Comparison of ENCODE assay signal across 18 cellular contexts in genomic region chr7:1423266-1423811, GRCh38. TPM values are rescaled to one million over a fixed set of nuclear protein-coding genes. Genes with fewer than 3 reads are reported as not detected.
A peak's percentile ranks its signal among the peaks of the same experiment; 100 is the strongest.
DNase-seq lines count a peak whose midpoint lies in the region; FAIRE-seq and TF ChIP-seq lines count a peak whose summit lies in the region.
"Had no signal": no experiment of that assay in that cellular context is flagged by ENCODE, and none has a peak within 500 bp of the region (broad histone marks: within the 10 kb centered on the region; RNA-seq: fewer than 3 reads in every experiment).

No MANE protein-coding gene starts in this region.

- H3K27ac ChIP-seq in BLaER1 (no peak overlapping the region), HEK293 (ENCODE audit: extremely low read depth, low read depth, low read length) (no peak overlapping the region), astrocyte (ENCODE audit: low read depth, low read length) (no peak overlapping the region), endothelial cell of umbilical vein (ENCODE audit: insufficient read depth, low read depth, low read length) (no peak overlapping the region)
- H3K27ac ChIP-seq: GM23248 had no signal

- no peak overlapping the region for H3K4me3 ChIP-seq in BLaER1
- no peak overlapping the region for H3K4me3 ChIP-seq in HEK293 (ENCODE audit: low read depth, low read length)
- H3K4me3 ChIP-seq in astrocyte (ENCODE audit: insufficient read depth, low read depth, low read length): no peak overlapping the region
- no peak overlapping the region for H3K4me3 ChIP-seq in endothelial cell of umbilical vein (replicated peaks in 1 of 3; ENCODE audit: insufficient read depth in 1 of 3, low read depth in 1 of 3, low read length in 3 of 3)
- H3K4me3 ChIP-seq: GM23248 had no signal

- in situ Hi-C loops in GM13977 (cut with MboI; ENCODE audit: low pct_unique_long_range_greater_than_20kb, low sequenced_read_pairs, unreplicated experiment): loop anchor here (25.0 kb wide), 1 partner anchor 186 kb away; the partner anchor contains the start of gene UNCX

- H3K36me3 ChIP-seq in BLaER1 (no peaks in the 10 kb centered on the region), HEK293 (ENCODE audit: control insufficient read depth in 2 of 2, insufficient read depth in 1 of 2, low read length in 2 of 2) (no peaks in the 10 kb centered on the region), astrocyte (ENCODE audit: insufficient read depth, low read length) (no peaks in the 10 kb centered on the region), endothelial cell of umbilical vein (ENCODE audit: control insufficient read depth in 2 of 2, extremely low read depth in 1 of 2, insufficient read depth in 2 of 2, low read length in 2 of 2) (no peaks in the 10 kb centered on the region)

- H3K9ac ChIP-seq in BLaER1 (no peak overlapping the region; the same call in 1 of the 2 replicates), astrocyte (ENCODE audit: low read length) (no peak overlapping the region), endothelial cell of umbilical vein (replicated peaks; ENCODE audit: extremely low read depth, insufficient read depth, low read length) (no peak overlapping the region)
- H3K9ac ChIP-seq: GM23248 had no signal

- BruUV-seq in endothelial cell of umbilical vein (replicated peaks; lab: Mats Ljungman, UMichigan): no TSS peak

- no peaks in the 10 kb centered on the region for H3K4me1 Mint-ChIP-seq in astrocyte (ENCODE audit: low read depth, unreplicated experiment)
- H3K4me1 Mint-ChIP-seq: B cell had no signal

- H4K20me1 ChIP-seq in BLaER1 (no peaks in the 10 kb centered on the region), astrocyte (ENCODE audit: insufficient read depth, low read length) (no peaks in the 10 kb centered on the region), endothelial cell of umbilical vein (replicated peaks; ENCODE audit: control insufficient read depth, extremely low read depth, insufficient read depth, low read length) (no peaks in the 10 kb centered on the region)

- H3K4me3 Mint-ChIP-seq in astrocyte (ENCODE audit: unreplicated experiment): no peak overlapping the region
- H3K4me3 Mint-ChIP-seq: B cell; CD8-positive, alpha-beta T cell had no signal

- intact Hi-C loops in endothelial cell of umbilical vein (cut with micrococcal nuclease): loop anchor here (2.0 kb wide), 1 partner anchor 35 kb away; the partner anchor contains the start of gene MICALL2

- peak overlapping the region; percentile 53 for H3K27ac Mint-ChIP-seq in astrocyte (ENCODE audit: unreplicated experiment)
- H3K27ac Mint-ChIP-seq: B cell; CD8-positive, alpha-beta T cell had no signal

- no peaks in the 10 kb centered on the region for H3K9me3 ChIP-seq in BLaER1
- H3K9me3 ChIP-seq in HEK293 (ENCODE audit: control insufficient read depth, insufficient read depth, low read depth, low read length): no peaks in the 10 kb centered on the region
- no peaks in the 10 kb centered on the region for H3K9me3 ChIP-seq in astrocyte (ENCODE audit: insufficient read depth, low read depth, low read length)
- no peaks in the 10 kb centered on the region for H3K9me3 ChIP-seq in endothelial cell of umbilical vein (replicated peaks; ENCODE audit: control insufficient read depth, insufficient read depth, low read length)

- peaks cover 6% of the 10 kb centered on the region; the same call in 1 of the 2 replicates for H3K27me3 ChIP-seq in BLaER1
- H3K27me3 ChIP-seq in astrocyte (ENCODE audit: insufficient read depth, low read length): peaks cover 6% of the 10 kb centered on the region
- peaks cover 6% of the 10 kb centered on the region in 2 experiments for H3K27me3 ChIP-seq in endothelial cell of umbilical vein (ENCODE audit: control insufficient read depth in 2 of 2, insufficient read depth in 2 of 2, low read length in 2 of 2)

- DNase-seq in astrocyte (ENCODE audit: low read depth): no peak
- no peak for DNase-seq in endothelial cell of umbilical vein (ENCODE audit: low read depth, low spot score)
- DNase-seq in kidney glomerular epithelial cell (lab: John Stamatoyannopoulos, UW): no peak
- no peak for DNase-seq in GM13977 (ENCODE audit: low spot score)
- no peak for DNase-seq in 8988T
- DNase-seq in cerebellum (ENCODE audit: low spot score): no peak
- DNase-seq: CD8-positive, alpha-beta T cell; EL had no signal

- peaks cover 29% of the 10 kb centered on the region for H3K27me3 Mint-ChIP-seq in astrocyte (ENCODE audit: low read depth, unreplicated experiment)

- dilution Hi-C loops in endothelial cell of umbilical vein (cut with MboI; ENCODE audit: extremely low pct_ligation_motif_present, low sequenced_read_pairs): no loop called here

- FAIRE-seq in astrocyte (lab: Jason Lieb, UNC) (no peak), endothelial cell of umbilical vein (lab: Jason Lieb, UNC) (no peak)
- FAIRE-seq: A204.1, D721Med, G401.6, GM12891, GM19239 had no signal

- no peaks in the 10 kb centered on the region for H3K36me3 Mint-ChIP-seq in astrocyte (ENCODE audit: low read depth, unreplicated experiment)
- H3K36me3 Mint-ChIP-seq: CD14-positive monocyte; CD8-positive, alpha-beta T cell had no signal

- no peaks in the 10 kb centered on the region for H3K9me1 ChIP-seq in endothelial cell of umbilical vein (replicated peaks; ENCODE audit: control insufficient read depth, extremely low read depth, insufficient read depth, low read length)

- peaks cover 23% of the 10 kb centered on the region for H3K4me1 ChIP-seq in BLaER1
- H3K4me1 ChIP-seq in HEK293 (ENCODE audit: control insufficient read depth, insufficient read depth, low read length): no peaks in the 10 kb centered on the region; the same call in 1 of the 2 replicates
- H3K4me1 ChIP-seq in astrocyte (ENCODE audit: insufficient read depth, low read length): peaks cover 3% of the 10 kb centered on the region
- H3K4me1 ChIP-seq in endothelial cell of umbilical vein (ENCODE audit: control insufficient read depth, extremely low read depth, insufficient read depth, low read length): no peaks in the 10 kb centered on the region

- peaks cover 3% of the 10 kb centered on the region for H3K9me3 Mint-ChIP-seq in astrocyte (ENCODE audit: unreplicated experiment)
- H3K9me3 Mint-ChIP-seq: CD8-positive, alpha-beta T cell had no signal

- H3K79me2 ChIP-seq in astrocyte (ENCODE audit: insufficient read depth, low read length): no peaks in the 10 kb centered on the region
- no peaks in the 10 kb centered on the region for H3K79me2 ChIP-seq in endothelial cell of umbilical vein (ENCODE audit: control insufficient read depth, insufficient read depth, low read length)

- no peak for TF ChIP-seq POLR2A in endothelial cell of umbilical vein (IDR thresholded peaks at IDR 0.05; ENCODE audit: low read depth, low read length)

- TF ChIP-seq CTCF in HEK293 (tag by site-specific recombination; IDR thresholded peaks at IDR 0.05): no peak
- TF ChIP-seq CTCF in astrocyte (IDR thresholded peaks at IDR 0.05; ENCODE audit: insufficient read depth, low read depth, low read length): no peak
- TF ChIP-seq CTCF in endothelial cell of umbilical vein (IDR thresholded peaks at IDR 0.05; ENCODE audit: extremely low read depth in 1 of 2, insufficient read depth in 1 of 2, low read depth in 1 of 2, low read length in 2 of 2): no peak
- no peak for TF ChIP-seq CTCF in GM13977 (IDR thresholded peaks at IDR 0.05; ENCODE audit: extremely low read depth, insufficient read depth, missing control alignments)

- H2AFZ ChIP-seq in astrocyte (ENCODE audit: low read depth, low read length): no peak overlapping the region
- H2AFZ ChIP-seq in endothelial cell of umbilical vein (ENCODE audit: low read depth, low read length): no peak overlapping the region
- H2AFZ ChIP-seq: GM23248 had no signal

- CTCF ChIA-PET in HEK293 (lab: Yijun Ruan, JAX): interaction anchor here (1.2 kb wide), 2 partner anchors 9 to 11 kb away, joined by 4 to 6 read pairs; no protein-coding TSS in a partner anchor
- CTCF ChIA-PET in endothelial cell of umbilical vein (lab: Charles Lee): interaction anchor here (1.0 to 1.7 kb wide), 3 partner anchors 8 to 9 kb away, joined by 3 to 7 read pairs (median 3); no protein-coding TSS in a partner anchor

- POLR2A ChIA-PET in HEK293 (lab: Yijun Ruan, JAX): no interaction called here
- POLR2A ChIA-PET in endothelial cell of umbilical vein (lab: Charles Lee): no interaction called here

- H3K4me2 ChIP-seq in BLaER1: peak overlapping the region; percentile 86
- H3K4me2 ChIP-seq in astrocyte (ENCODE audit: low read length): no peak overlapping the region
- H3K4me2 ChIP-seq in endothelial cell of umbilical vein (ENCODE audit: insufficient read depth, low read length): no peak overlapping the region

TF ChIP-seq in HEK293, 187 proteins besides CTCF, POLR2A, EP300 and RAD21 (continues in another document):
- TF ChIP-seq ZSCAN23 (tag by site-specific recombination; IDR thresholded peaks at IDR 0.05) (no peak), ZNF202 (tag by site-specific recombination; IDR thresholded peaks at IDR 0.05; ENCODE audit: borderline replicate concordance) (peak; percentile 99), ZNF140 (tag by site-specific recombination; IDR thresholded peaks at IDR 0.05) (no peak), ZNF791 (tag by site-specific recombination; IDR thresholded peaks at IDR 0.05) (no peak), ZNF366 (tag by site-specific recombination; conservative IDR thresholded peaks at IDR 0.05) (peak; percentile 88), ZNF596 (tag by site-specific recombination; IDR thresholded peaks at IDR 0.05) (peak; percentile 43; the same call in 1 of the 2 replicates), EGR2 (tag by site-specific recombination; IDR thresholded peaks at IDR 0.05; ENCODE audit: low read depth) (no peak)

TF ChIP-seq in endothelial cell of umbilical vein, 7 proteins besides CTCF, POLR2A, EP300 and RAD21:
- TF ChIP-seq EZH2 (IDR thresholded peaks at IDR 0.05; ENCODE audit: borderline replicate concordance, low read depth, low read length, severe bottlenecking): peak; percentile 57
- TF ChIP-seq MYC (IDR thresholded peaks at IDR 0.05; ENCODE audit: low read depth, low read length): no peak
- no peak for TF ChIP-seq FOS (IDR thresholded peaks at IDR 0.05; ENCODE audit: borderline replicate concordance, insufficient read depth, low read length)
TF ChIP-seq in endothelial cell of umbilical vein: peak in this region for 1.

RNA-seq across cellular contexts. Expression of gene MICALL2, which starts 35.9 kb away (rescaled TPM):
- total RNA-seq in astrocyte (41.5 and 43.4 TPM in 2 replicates), endothelial cell of umbilical vein (46.3 and 58.7 TPM in 2 replicates), cerebellum (13.5 TPM)
- 29.8 and 37.3 TPM in 2 replicates for polyA plus RNA-seq in endothelial cell of umbilical vein
- 7.5 and 14.2 TPM in 2 replicates for polyA plus RNA-seq in endothelial cell of umbilical vein (2011; cell fraction: cytosol; rRNA removed)
- 205 and 206 TPM in 2 replicates for polyA plus RNA-seq in endothelial cell of umbilical vein (2011; cell fraction: nucleus; rRNA removed)
- 15.0 and 21.0 TPM in 2 replicates for polyA plus RNA-seq in endothelial cell of umbilical vein (2012)
- 34.6 and 58.7 TPM in 2 replicates for polyA minus RNA-seq in endothelial cell of umbilical vein
- polyA minus RNA-seq in endothelial cell of umbilical vein (2011; cell fraction: cytosol; rRNA and poly(A)+ RNA removed): 7.1 TPM
- 39.3 and 58.9 TPM in 2 replicates for polyA minus RNA-seq in endothelial cell of umbilical vein (2011; cell fraction: nucleus; rRNA and poly(A)+ RNA removed)
